In genomic region chr1:217542837-217543236, GRCh38 we compare ENCODE assay signal across 13 cellular contexts.
A peak's percentile ranks its signal among the peaks of the same experiment; 100 is the strongest.
DNase-seq lines count a peak whose midpoint lies in the region; ATAC-seq and TF ChIP-seq lines count a peak whose summit lies in the region.
"Had no signal": no experiment of that assay in that cellular context is flagged by ENCODE, and none has a peak within 500 bp of the region (broad histone marks: within the 10 kb centered on the region; RNA-seq: fewer than 3 reads in every experiment).

No MANE protein-coding gene starts in this region.

- TF ChIP-seq EP300 in transverse colon (IDR thresholded peaks at IDR 0.05; ENCODE audit: low read depth), result no peak

- peak; percentile 69 for ATAC-seq in GM18519 (IDR thresholded peaks at IDR 0.05; ENCODE audit: low FRiP score, unreplicated experiment)
- ATAC-seq in GM21381 (IDR thresholded peaks at IDR 0.05; ENCODE audit: unreplicated experiment), result peak; percentile 87
- peak; percentile 80 for ATAC-seq in HG02973 (IDR thresholded peaks at IDR 0.05; ENCODE audit: unreplicated experiment)

- DNase-seq in NAMALWA (ENCODE audit: low spot score) (peak; percentile 28), DMS53 treated with DMSO at 0.1 percent for 48 hours (lab: John Stamatoyannopoulos, UW; ENCODE audit: unreplicated experiment) (no peak), dedifferentiated amniotic fluid mesenchymal stem cell (ENCODE audit: extremely low spot score) (no peak), transverse colon (no peak)
- no peak for DNase-seq in CD8-positive, alpha-beta memory T cell
- DNase-seq: activated naive CD4-positive, alpha-beta T cell treated with Interleukin-2 at 50 U/mL for 16 hours; CD4-positive, alpha-beta memory T cell; cerebellar nuclear complex had no signal

- H3K9me3 ChIP-seq in CD8-positive, alpha-beta memory T cell (ENCODE audit: low read length), result no peaks in the 10 kb centered on the region
- no peaks in the 10 kb centered on the region for H3K9me3 ChIP-seq in transverse colon
- H3K9me3 ChIP-seq: esophagus muscularis mucosa had no signal

- CTCF ChIA-PET in CD8-positive, alpha-beta memory T cell (lab: Charles Lee), result no interaction called here

- no peaks in the 10 kb centered on the region for H3K36me3 ChIP-seq in CD8-positive, alpha-beta memory T cell (ENCODE audit: insufficient read depth, low read length)
- H3K36me3 ChIP-seq in transverse colon, result peaks cover 0 to 2% (median 0%) of the 10 kb centered on the region in 4 donors
- H3K36me3 ChIP-seq: esophagus muscularis mucosa had no signal

- peaks cover 4 to 42% (median 6%) of the 10 kb centered on the region in 3 donors for H3K36me3 Mint-ChIP-seq in CD8-positive, alpha-beta memory T cell

- no peaks in the 10 kb centered on the region for H3K27me3 Mint-ChIP-seq in CD8-positive, alpha-beta memory T cell
- H3K27me3 Mint-ChIP-seq: CD4-positive, alpha-beta memory T cell had no signal

- no peak for TF ChIP-seq POLR2A in transverse colon (IDR thresholded peaks at IDR 0.05)

- in situ Hi-C loops in transverse colon (cut with MboI; ENCODE audit: low pct_ligation_motif_present in 1 of 4, low pct_unique_long_range_greater_than_20kb in 1 of 4, low sequenced_read_pairs in 3 of 4), result no loop called here

- POLR2A ChIA-PET in CD8-positive, alpha-beta memory T cell (lab: Charles Lee), result no interaction called here

- H3K9me3 Mint-ChIP-seq in CD8-positive, alpha-beta memory T cell, result peaks cover 0 to 14% (median 5%) of the 10 kb centered on the region in 5 donors

- no peaks in the 10 kb centered on the region for H3K4me1 ChIP-seq in CD8-positive, alpha-beta memory T cell (ENCODE audit: insufficient read depth, low read length)
- H3K4me1 ChIP-seq in transverse colon, result peaks cover 0 to 13% (median 6%) of the 10 kb centered on the region in 4 donors
- H3K4me1 ChIP-seq: esophagus muscularis mucosa had no signal

- H3K4me3 ChIP-seq in CD8-positive, alpha-beta memory T cell (ENCODE audit: low read length), result no peak overlapping the region
- no peak overlapping the region for H3K4me3 ChIP-seq in transverse colon
- H3K4me3 ChIP-seq: esophagus muscularis mucosa, SK-N-MC had no signal

- intact Hi-C loops in transverse colon (cut with DNase I; ENCODE audit: low total_unique reads), result no loop called here

- no peaks in the 10 kb centered on the region for H3K27me3 ChIP-seq in CD8-positive, alpha-beta memory T cell (ENCODE audit: insufficient read depth, low read length, poor library complexity, severe bottlenecking)
- H3K27me3 ChIP-seq in transverse colon, result no peaks in the 10 kb centered on the region
- H3K27me3 ChIP-seq: esophagus muscularis mucosa had no signal

- H3K27ac Mint-ChIP-seq in CD8-positive, alpha-beta memory T cell, result no peak overlapping the region
- H3K27ac Mint-ChIP-seq: CD4-positive, alpha-beta memory T cell had no signal

- H3K4me3 Mint-ChIP-seq in CD8-positive, alpha-beta memory T cell, result no peak overlapping the region
- H3K4me3 Mint-ChIP-seq: CD4-positive, alpha-beta memory T cell had no signal

- no peak overlapping the region for H3K27ac ChIP-seq in CD8-positive, alpha-beta memory T cell (ENCODE audit: low read depth, low read length)
- no peak overlapping the region for H3K27ac ChIP-seq in transverse colon
- H3K27ac ChIP-seq: esophagus muscularis mucosa, SK-N-MC had no signal

- H3K4me1 Mint-ChIP-seq in CD8-positive, alpha-beta memory T cell, result peaks cover 0 to 3% (median 0%) of the 10 kb centered on the region in 3 donors
- H3K4me1 Mint-ChIP-seq: CD4-positive, alpha-beta memory T cell had no signal

- no peak for TF ChIP-seq CTCF in transverse colon (IDR thresholded peaks at IDR 0.05)
